23 cellular contexts compared by ENCODE assay signal in the genomic region with DNA sequence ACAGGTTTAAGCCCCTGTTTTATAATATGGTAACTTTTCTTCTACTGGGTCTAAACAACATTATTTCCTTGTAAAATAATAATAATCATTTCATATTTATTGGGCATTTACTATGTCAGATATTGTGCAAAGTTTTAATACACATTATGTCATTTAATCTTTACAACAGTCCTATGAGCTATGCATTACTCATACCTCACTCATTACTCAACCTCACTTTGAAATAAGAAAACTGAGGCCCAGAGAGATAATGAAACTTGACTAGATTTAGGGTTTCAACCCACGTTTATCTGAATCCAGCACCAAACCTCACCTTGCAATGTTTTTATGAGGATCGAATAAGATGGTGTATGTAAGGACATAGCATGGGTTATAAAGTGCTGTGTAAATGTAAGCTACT.
DNase-seq lines count a peak whose midpoint lies in the region; ATAC-seq, FAIRE-seq and TF ChIP-seq lines count a peak whose summit lies in the region.
"Had no signal": no experiment of that assay in that cellular context is flagged by ENCODE, and none has a peak within 500 bp of the region (broad histone marks: within the 10 kb centered on the region; RNA-seq: fewer than 3 reads in every experiment).

No MANE protein-coding gene starts in this region.

- no peak overlapping the region for H3K4me3 ChIP-seq in bronchial epithelial cell (ENCODE audit: low read depth, low read length)
- H3K4me3 ChIP-seq in right cardiac atrium (ENCODE audit: low read length) = no peak overlapping the region
- H3K4me3 ChIP-seq: BLaER1 had no signal

- H3K4me1 Mint-ChIP-seq in glutamatergic neuron (ENCODE audit: low read depth, unreplicated experiment) = peaks cover 15% of the 10 kb centered on the region
- H3K4me1 Mint-ChIP-seq in natural killer cell treated with Interleukin-12 subunit alpha and Interleukin-12 subunit beta and Interleukin-15 and Interleukin-18, amount 100 ng/mL, for 72 hours (ENCODE audit: low read depth in 2 of 2) = no peaks in the 10 kb centered on the region
- H3K4me1 Mint-ChIP-seq: CD8-positive, alpha-beta memory T cell had no signal

- DNase-seq in ELR (ENCODE audit: low read depth) (peak; percentile 12), NCI-H226 (peak; percentile 53), bronchial epithelial cell (ENCODE audit: low read depth) (peak; percentile 84), foreskin keratinocyte (peak in 1 of 2 donors; percentile 30), right cardiac atrium (no peak), glutamatergic neuron (no peak), G401 (ENCODE audit: low spot score) (no peak)
- no peak for DNase-seq in natural killer cell treated with Interleukin-12 subunit alpha and Interleukin-12 subunit beta and Interleukin-15 and Interleukin-18, amount 100 ng/mL, for 72 hours (ENCODE audit: low spot score)
- DNase-seq: CD8-positive, alpha-beta memory T cell; DND-41; GF-D8; GOT3; HFFc6; Kasumi-1; NCI-H1105 treated with DMSO at 0.1 percent for 48 hours; NCI-H187 treated with DMSO at 0.1 percent for 48 hours; NCI-H446 had no signal

- H3K4me3 Mint-ChIP-seq in glutamatergic neuron (ENCODE audit: unreplicated experiment) = no peak overlapping the region
- no peak overlapping the region for H3K4me3 Mint-ChIP-seq in natural killer cell treated with Interleukin-12 subunit alpha and Interleukin-12 subunit beta and Interleukin-15 and Interleukin-18, amount 100 ng/mL, for 72 hours
- H3K4me3 Mint-ChIP-seq: CD8-positive, alpha-beta memory T cell; HFFc6; IgD-negative memory B cell had no signal

- peaks cover 9% of the 10 kb centered on the region for H3K4me1 ChIP-seq in foreskin keratinocyte
- H3K4me1 ChIP-seq in right cardiac atrium (ENCODE audit: control insufficient read depth, insufficient read depth, low read length) = no peaks in the 10 kb centered on the region

- H3K27ac Mint-ChIP-seq in glutamatergic neuron (ENCODE audit: unreplicated experiment) = no peak overlapping the region
- H3K27ac Mint-ChIP-seq in natural killer cell treated with Interleukin-12 subunit alpha and Interleukin-12 subunit beta and Interleukin-15 and Interleukin-18, amount 100 ng/mL, for 72 hours = no peak overlapping the region
- H3K27ac Mint-ChIP-seq: CD8-positive, alpha-beta memory T cell; HFFc6; IgD-negative memory B cell had no signal

- H3K36me3 ChIP-seq in bronchial epithelial cell (ENCODE audit: control insufficient read depth, insufficient read depth, low read length) = no peaks in the 10 kb centered on the region
- H3K36me3 ChIP-seq: BLaER1 had no signal

- WGBS in right cardiac atrium = 80% methylated on average over 2 of the region's 2 CpGs

- no peak overlapping the region for H3K27ac ChIP-seq in foreskin keratinocyte
- no peak overlapping the region for H3K27ac ChIP-seq in right cardiac atrium (ENCODE audit: low read length)
- H3K27ac ChIP-seq: BLaER1 had no signal

- intact Hi-C loops in right cardiac atrium (cut with DNase I) = no loop called here

- no peaks in the 10 kb centered on the region for H3K36me3 Mint-ChIP-seq in glutamatergic neuron (ENCODE audit: unreplicated experiment)
- no peaks in the 10 kb centered on the region for H3K36me3 Mint-ChIP-seq in natural killer cell treated with Interleukin-12 subunit alpha and Interleukin-12 subunit beta and Interleukin-15 and Interleukin-18, amount 100 ng/mL, for 72 hours
- H3K36me3 Mint-ChIP-seq: CD8-positive, alpha-beta memory T cell; IgD-negative memory B cell had no signal

- in situ Hi-C loops in G401 (cut with HindIII; ENCODE audit: low sequenced_read_pairs) = no loop called here

- TF ChIP-seq CTCF in bronchial epithelial cell (IDR thresholded peaks at IDR 0.05; ENCODE audit: insufficient read depth, low read length, severe bottlenecking) (no peak), foreskin keratinocyte (conservative IDR thresholded peaks at IDR 0.05) (no peak), glutamatergic neuron (IDR thresholded peaks at IDR 0.05; ENCODE audit: partially characterized antibody, unreplicated experiment) (no peak)

- H3K27me3 ChIP-seq in bronchial epithelial cell (ENCODE audit: control insufficient read depth, insufficient read depth, low read length) (no peaks in the 10 kb centered on the region), foreskin keratinocyte (no peaks in the 10 kb centered on the region), right cardiac atrium (ENCODE audit: control insufficient read depth, insufficient read depth) (no peaks in the 10 kb centered on the region)
- H3K27me3 ChIP-seq: BLaER1 had no signal

- peak; percentile 73 for ATAC-seq in foreskin keratinocyte
- ATAC-seq in right cardiac atrium = no peak
- no peak for ATAC-seq in natural killer cell treated with Interleukin-12 subunit alpha and Interleukin-12 subunit beta and Interleukin-15 and Interleukin-18, amount 100 ng/mL, for 72 hours
- ATAC-seq: Right ventricle myocardium inferior had no signal

- H3K9me3 Mint-ChIP-seq in glutamatergic neuron (ENCODE audit: unreplicated experiment) = peaks cover 2% of the 10 kb centered on the region
- peaks cover 4% of the 10 kb centered on the region for H3K9me3 Mint-ChIP-seq in natural killer cell treated with Interleukin-12 subunit alpha and Interleukin-12 subunit beta and Interleukin-15 and Interleukin-18, amount 100 ng/mL, for 72 hours

- H3K9me3 ChIP-seq in right cardiac atrium (ENCODE audit: control insufficient read depth, low read length) = no peaks in the 10 kb centered on the region
- H3K9me3 ChIP-seq: BLaER1 had no signal

- no peak for FAIRE-seq in bronchial epithelial cell (lab: Jason Lieb, UNC)
- FAIRE-seq: D721Med, GM12892, HTR-8/SVneo had no signal

- H3K27me3 Mint-ChIP-seq in glutamatergic neuron (ENCODE audit: unreplicated experiment) = peaks cover 2% of the 10 kb centered on the region
- H3K27me3 Mint-ChIP-seq in natural killer cell treated with Interleukin-12 subunit alpha and Interleukin-12 subunit beta and Interleukin-15 and Interleukin-18, amount 100 ng/mL, for 72 hours = no peaks in the 10 kb centered on the region
- H3K27me3 Mint-ChIP-seq: CD8-positive, alpha-beta memory T cell; IgD-negative memory B cell had no signal

Comparison
In these comparisons a context has a peak if more than half of its experiments do, and no peak if none do; other contexts are left out.
1. DNase-seq: peak in ELR (single experiment), NCI-H226 (single experiment) and bronchial epithelial cell (single experiment); none in right cardiac atrium (0 of 3), glutamatergic neuron (single experiment), G401 (single experiment) and natural killer cell treated with Interleukin-12 subunit alpha and Interleukin-12 subunit beta and Interleukin-15 and Interleukin-18, amount 100 ng/mL, for 72 hours (single experiment).